8 cellular contexts compared by ENCODE assay signal in genomic region chr1:41662656-41663437, GRCh38.
DNase-seq lines count a peak whose midpoint lies in the region; ATAC-seq and TF ChIP-seq lines count a peak whose summit lies in the region.

No MANE protein-coding gene starts in this region.

- peaks cover 74% of the 10 kb centered on the region for H3K4me1 Mint-ChIP-seq in dendritic cell treated with granulocyte-macrophage colony-stimulating factor and Interleukin-4, amounts not matched to agents 40 ng/mL and 50 ng/mL, for 4 days (ENCODE audit: low read depth)

- H3K36me3 Mint-ChIP-seq in dendritic cell treated with granulocyte-macrophage colony-stimulating factor and Interleukin-4, amounts not matched to agents 40 ng/mL and 50 ng/mL, for 4 days (ENCODE audit: low read depth) = peaks cover 15% of the 10 kb centered on the region

- peaks cover 5% of the 10 kb centered on the region for H3K27me3 Mint-ChIP-seq in dendritic cell treated with granulocyte-macrophage colony-stimulating factor and Interleukin-4, amounts not matched to agents 40 ng/mL and 50 ng/mL, for 4 days

- H3K9me3 Mint-ChIP-seq in dendritic cell treated with granulocyte-macrophage colony-stimulating factor and Interleukin-4, amounts not matched to agents 40 ng/mL and 50 ng/mL, for 4 days = no peaks in the 10 kb centered on the region

- DNase-seq in AG20443 (ENCODE audit: low spot score) (peak; percentile 92), lung microvascular endothelial cell (ENCODE audit: low read depth in 2 of 2) (peak; percentile 12 to 52), AML-193 (lab: John Stamatoyannopoulos, UW) (no peak)
- peak; percentile 54 for DNase-seq in stimulated activated naive CD4-positive, alpha-beta T cell treated with Interleukin-2 at 50 U/mL for 16 hours (lab: John Stamatoyannopoulos, UW)

- H3K4me3 Mint-ChIP-seq in dendritic cell treated with granulocyte-macrophage colony-stimulating factor and Interleukin-4, amounts not matched to agents 40 ng/mL and 50 ng/mL, for 4 days = peak overlapping the region; percentile 62

- peak overlapping the region; percentile 78 for H3K27ac Mint-ChIP-seq in dendritic cell treated with granulocyte-macrophage colony-stimulating factor and Interleukin-4, amounts not matched to agents 40 ng/mL and 50 ng/mL, for 4 days

- ATAC-seq in GM19023 (IDR thresholded peaks at IDR 0.05; ENCODE audit: unreplicated experiment) = peak; percentile 36
- ATAC-seq in HG03103 (IDR thresholded peaks at IDR 0.05; ENCODE audit: low read depth, unreplicated experiment) = peak; percentile 34

- intact Hi-C loops in dendritic cell treated with granulocyte-macrophage colony-stimulating factor and Interleukin-4, amounts not matched to agents 40 ng/mL and 50 ng/mL, for 4 days (cut with micrococcal nuclease) = loop anchor here (5.0 kb wide), 1 partner anchor 104 kb away; no protein-coding TSS in a partner anchor

- H3K27ac ChIP-seq in VCaP = peak overlapping the region; percentile 54

- no peak for TF ChIP-seq CTCF in VCaP (conservative IDR thresholded peaks at IDR 0.05)

Comparison
In these comparisons a context has a peak if more than half of its experiments do, and no peak if none do; other contexts are left out.
1. DNase-seq: peak in AG20443 (single experiment), lung microvascular endothelial cell (2 of 2) and stimulated activated naive CD4-positive, alpha-beta T cell treated with Interleukin-2 at 50 U/mL for 16 hours (single experiment); none in AML-193 (0 of 2).